ENCODE assay signal across 10 cellular contexts in the genomic region with DNA sequence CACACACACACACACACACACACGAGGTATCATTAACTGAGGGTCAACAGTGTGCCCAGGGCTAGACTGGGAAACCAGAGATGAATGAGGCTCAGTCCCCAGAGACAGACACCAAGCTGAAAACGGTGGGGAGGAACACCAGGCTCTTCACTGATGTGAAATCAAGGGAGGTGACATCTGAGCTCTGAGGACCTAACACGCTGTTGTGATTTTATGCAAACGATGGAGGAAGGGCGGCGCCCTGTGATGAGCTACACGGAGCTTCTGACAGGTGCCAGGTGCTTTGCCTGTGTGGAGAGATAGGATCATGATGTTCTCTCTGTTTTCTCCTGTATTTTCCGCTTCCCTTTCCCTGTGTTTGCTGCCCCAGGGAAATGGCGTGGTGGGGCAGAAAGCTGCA.
DNase-seq lines count a peak whose midpoint lies in the region; ATAC-seq and TF ChIP-seq lines count a peak whose summit lies in the region.
"Had no signal": no experiment of that assay in that cellular context is flagged by ENCODE, and none has a peak within 500 bp of the region (broad histone marks: within the 10 kb centered on the region; RNA-seq: fewer than 3 reads in every experiment).

No MANE protein-coding gene starts in this region.

- TF ChIP-seq CTCF in GM13976 (IDR thresholded peaks at IDR 0.05; ENCODE audit: borderline replicate concordance, control extremely low read depth, extremely low read depth, insufficient read depth, missing control alignments) (no peak), nephron (IDR thresholded peaks at IDR 0.05; ENCODE audit: unreplicated experiment in 3 of 3) (no peak)

- peak overlapping the region in 2 of 3 experiments; percentile 24 to 38 for H3K27ac Mint-ChIP-seq in nephron

- in situ Hi-C loops in GM13976 (cut with MboI; ENCODE audit: low sequenced_read_pairs, unreplicated experiment) = loop anchor here (25.0 kb wide), 1 partner anchor 382 kb away; no protein-coding TSS in a partner anchor

- no peaks in the 10 kb centered on the region for H3K36me3 Mint-ChIP-seq in nephron (ENCODE audit: low read depth)

- DNase-seq in GM13976 (ENCODE audit: low spot score) (peak; percentile 68), NCI-H526 treated with DMSO at 0.1 percent for 48 hours (lab: John Stamatoyannopoulos, UW) (peak; percentile 95), RKO (ENCODE audit: low spot score) (no peak), NCI-H2227 (lab: John Stamatoyannopoulos, UW; ENCODE audit: unreplicated experiment) (no peak)
- DNase-seq in effector CD8-positive, alpha-beta T cell (lab: John Stamatoyannopoulos, UW) = no peak
- DNase-seq: left cardiac atrium, MG63 had no signal

- no peaks in the 10 kb centered on the region for H3K4me1 Mint-ChIP-seq in nephron

- no peaks in the 10 kb centered on the region for H3K9me3 Mint-ChIP-seq in nephron

- H3K4me3 Mint-ChIP-seq in nephron = no peak overlapping the region

- H3K27me3 Mint-ChIP-seq in nephron (ENCODE audit: low read depth) = peaks cover 5% of the 10 kb centered on the region

- peak; percentile 57 for ATAC-seq in HG03175 (IDR thresholded peaks at IDR 0.05; ENCODE audit: unreplicated experiment)
- ATAC-seq in HG02938 (IDR thresholded peaks at IDR 0.05; ENCODE audit: unreplicated experiment) = no peak
- ATAC-seq: left cardiac atrium had no signal

Comparison
In these comparisons a context has a peak if more than half of its experiments do, and no peak if none do; other contexts are left out.
1. DNase-seq: peak in GM13976 (single experiment) and NCI-H526 treated with DMSO at 0.1 percent for 48 hours (single experiment); none in RKO (single experiment), effector CD8-positive, alpha-beta T cell (single experiment) and NCI-H2227 (single experiment).